In the genomic region with DNA sequence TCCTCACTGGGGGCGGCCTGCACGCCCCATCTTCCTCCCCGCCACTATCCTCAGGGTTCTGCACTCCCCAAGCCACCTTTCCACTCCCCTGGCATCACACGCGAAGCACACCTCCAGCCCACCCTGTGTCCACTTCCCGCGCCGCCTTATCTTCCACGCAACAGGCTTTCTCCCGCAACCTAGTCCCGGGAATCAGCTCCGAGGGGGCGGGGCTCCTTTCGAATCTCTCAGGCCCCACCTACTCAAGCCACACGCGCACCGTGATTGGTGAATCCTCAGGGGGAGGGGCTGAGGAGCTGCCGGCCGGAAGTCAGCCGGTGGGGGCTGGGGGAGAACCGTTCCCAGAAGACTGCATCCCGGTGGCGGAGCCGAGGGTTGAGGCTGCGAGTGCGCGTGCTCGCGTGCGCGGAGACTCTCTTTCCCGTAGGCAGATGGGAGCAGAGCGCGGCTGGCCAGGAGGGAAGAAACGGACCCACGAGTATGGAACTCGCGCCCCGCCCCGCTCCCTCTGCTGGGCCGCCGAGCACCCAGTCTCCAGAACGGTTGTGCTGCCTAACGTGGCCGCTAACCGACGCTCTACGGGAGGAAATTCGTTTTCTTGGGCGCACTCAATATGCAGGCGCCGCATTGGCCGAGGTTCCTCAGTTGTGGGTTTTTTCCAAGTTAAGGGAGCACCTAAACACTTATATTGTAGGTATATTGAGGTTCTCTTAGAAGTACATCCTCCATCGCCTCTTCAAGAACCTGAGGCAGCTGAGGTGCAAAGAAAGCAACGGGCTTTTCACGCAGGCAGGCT, we compare ENCODE assay signal across 1 cellular context.
TF ChIP-seq lines count a peak whose summit lies in the region.

A gene (minus strand): TSS at position 194 of the 796 bp plus-strand sequence.

TF ChIP-seq in K562, 482 proteins besides CTCF, POLR2A, EP300 and RAD21 (continued from another document and continues in another):
- TF ChIP-seq, protein P1, sequence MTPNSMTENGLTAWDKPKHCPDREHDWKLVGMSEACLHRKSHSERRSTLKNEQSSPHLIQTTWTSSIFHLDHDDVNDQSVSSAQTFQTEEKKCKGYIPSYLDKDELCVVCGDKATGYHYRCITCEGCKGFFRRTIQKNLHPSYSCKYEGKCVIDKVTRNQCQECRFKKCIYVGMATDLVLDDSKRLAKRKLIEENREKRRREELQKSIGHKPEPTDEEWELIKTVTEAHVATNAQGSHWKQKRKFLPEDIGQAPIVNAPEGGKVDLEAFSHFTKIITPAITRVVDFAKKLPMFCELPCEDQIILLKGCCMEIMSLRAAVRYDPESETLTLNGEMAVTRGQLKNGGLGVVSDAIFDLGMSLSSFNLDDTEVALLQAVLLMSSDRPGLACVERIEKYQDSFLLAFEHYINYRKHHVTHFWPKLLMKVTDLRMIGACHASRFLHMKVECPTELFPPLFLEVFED (CRISPR knock-in tag; conservative IDR thresholded peaks at IDR 0.05): 0 out of 2 replicates have a peak, but pooled peaks have one; percentile 15
- peak; percentile 96 for TF ChIP-seq EP400 (IDR thresholded peaks at IDR 0.05)
- TF ChIP-seq FIP1L1 (IDR thresholded peaks at IDR 0.05; ENCODE audit: low read depth, low read length, poor library complexity, severe bottlenecking): peak; percentile 86
- TF ChIP-seq, protein P2, sequence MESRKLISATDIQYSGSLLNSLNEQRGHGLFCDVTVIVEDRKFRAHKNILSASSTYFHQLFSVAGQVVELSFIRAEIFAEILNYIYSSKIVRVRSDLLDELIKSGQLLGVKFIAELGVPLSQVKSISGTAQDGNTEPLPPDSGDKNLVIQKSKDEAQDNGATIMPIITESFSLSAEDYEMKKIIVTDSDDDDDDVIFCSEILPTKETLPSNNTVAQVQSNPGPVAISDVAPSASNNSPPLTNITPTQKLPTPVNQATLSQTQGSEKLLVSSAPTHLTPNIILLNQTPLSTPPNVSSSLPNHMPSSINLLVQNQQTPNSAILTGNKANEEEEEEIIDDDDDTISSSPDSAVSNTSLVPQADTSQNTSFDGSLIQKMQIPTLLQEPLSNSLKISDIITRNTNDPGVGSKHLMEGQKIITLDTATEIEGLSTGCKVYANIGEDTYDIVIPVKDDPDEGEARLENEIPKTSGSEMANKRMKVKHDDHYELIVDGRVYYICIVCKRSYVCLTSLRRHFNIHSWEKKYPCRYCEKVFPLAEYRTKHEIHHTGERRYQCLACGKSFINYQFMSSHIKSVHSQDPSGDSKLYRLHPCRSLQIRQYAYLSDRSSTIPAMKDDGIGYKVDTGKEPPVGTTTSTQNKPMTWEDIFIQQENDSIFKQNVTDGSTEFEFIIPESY (CRISPR knock-in tag; IDR thresholded peaks at IDR 0.05): peak; percentile 70
- no peak for TF ChIP-seq STAG1 (CRISPR knock-in tag; IDR thresholded peaks at IDR 0.05; ENCODE audit: borderline replicate concordance)
- TF ChIP-seq, protein P3, sequence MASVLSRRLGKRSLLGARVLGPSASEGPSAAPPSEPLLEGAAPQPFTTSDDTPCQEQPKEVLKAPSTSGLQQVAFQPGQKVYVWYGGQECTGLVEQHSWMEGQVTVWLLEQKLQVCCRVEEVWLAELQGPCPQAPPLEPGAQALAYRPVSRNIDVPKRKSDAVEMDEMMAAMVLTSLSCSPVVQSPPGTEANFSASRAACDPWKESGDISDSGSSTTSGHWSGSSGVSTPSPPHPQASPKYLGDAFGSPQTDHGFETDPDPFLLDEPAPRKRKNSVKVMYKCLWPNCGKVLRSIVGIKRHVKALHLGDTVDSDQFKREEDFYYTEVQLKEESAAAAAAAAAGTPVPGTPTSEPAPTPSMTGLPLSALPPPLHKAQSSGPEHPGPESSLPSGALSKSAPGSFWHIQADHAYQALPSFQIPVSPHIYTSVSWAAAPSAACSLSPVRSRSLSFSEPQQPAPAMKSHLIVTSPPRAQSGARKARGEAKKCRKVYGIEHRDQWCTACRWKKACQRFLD (CRISPR knock-in tag; IDR thresholded peaks at IDR 0.05): peak; percentile 90
- TF ChIP-seq, protein P4, sequence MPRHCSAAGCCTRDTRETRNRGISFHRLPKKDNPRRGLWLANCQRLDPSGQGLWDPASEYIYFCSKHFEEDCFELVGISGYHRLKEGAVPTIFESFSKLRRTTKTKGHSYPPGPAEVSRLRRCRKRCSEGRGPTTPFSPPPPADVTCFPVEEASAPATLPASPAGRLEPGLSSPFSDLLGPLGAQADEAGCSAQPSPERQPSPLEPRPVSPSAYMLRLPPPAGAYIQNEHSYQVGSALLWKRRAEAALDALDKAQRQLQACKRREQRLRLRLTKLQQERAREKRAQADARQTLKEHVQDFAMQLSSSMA (CRISPR knock-in tag; IDR thresholded peaks at IDR 0.05): no peak
- TF ChIP-seq, protein P5, sequence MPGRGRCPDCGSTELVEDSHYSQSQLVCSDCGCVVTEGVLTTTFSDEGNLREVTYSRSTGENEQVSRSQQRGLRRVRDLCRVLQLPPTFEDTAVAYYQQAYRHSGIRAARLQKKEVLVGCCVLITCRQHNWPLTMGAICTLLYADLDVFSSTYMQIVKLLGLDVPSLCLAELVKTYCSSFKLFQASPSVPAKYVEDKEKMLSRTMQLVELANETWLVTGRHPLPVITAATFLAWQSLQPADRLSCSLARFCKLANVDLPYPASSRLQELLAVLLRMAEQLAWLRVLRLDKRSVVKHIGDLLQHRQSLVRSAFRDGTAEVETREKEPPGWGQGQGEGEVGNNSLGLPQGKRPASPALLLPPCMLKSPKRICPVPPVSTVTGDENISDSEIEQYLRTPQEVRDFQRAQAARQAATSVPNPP (IDR thresholded peaks at IDR 0.05; ENCODE audit: borderline replicate concordance, insufficient read depth, insufficient read length): no peak
- TF ChIP-seq SIN3A (IDR thresholded peaks at IDR 0.05; ENCODE audit: borderline replicate concordance in 2 of 2, control insufficient read depth in 1 of 2, low read depth in 2 of 2, low read length in 2 of 2): peak; percentile 68 to 90; a peak in 3 of 4 replicates
- TF ChIP-seq ZEB2 (IDR thresholded peaks at IDR 0.05): peak; percentile 78
- TF ChIP-seq, protein P6, sequence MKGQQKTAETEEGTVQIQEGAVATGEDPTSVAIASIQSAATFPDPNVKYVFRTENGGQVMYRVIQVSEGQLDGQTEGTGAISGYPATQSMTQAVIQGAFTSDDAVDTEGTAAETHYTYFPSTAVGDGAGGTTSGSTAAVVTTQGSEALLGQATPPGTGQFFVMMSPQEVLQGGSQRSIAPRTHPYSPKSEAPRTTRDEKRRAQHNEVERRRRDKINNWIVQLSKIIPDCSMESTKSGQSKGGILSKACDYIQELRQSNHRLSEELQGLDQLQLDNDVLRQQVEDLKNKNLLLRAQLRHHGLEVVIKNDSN (CRISPR knock-in tag; IDR thresholded peaks at IDR 0.05): no peak
- TF ChIP-seq NBN (IDR thresholded peaks at IDR 0.05; ENCODE audit: low read depth): peak; percentile 32; the same call in 1 of the 2 replicates
- TF ChIP-seq, protein P7, sequence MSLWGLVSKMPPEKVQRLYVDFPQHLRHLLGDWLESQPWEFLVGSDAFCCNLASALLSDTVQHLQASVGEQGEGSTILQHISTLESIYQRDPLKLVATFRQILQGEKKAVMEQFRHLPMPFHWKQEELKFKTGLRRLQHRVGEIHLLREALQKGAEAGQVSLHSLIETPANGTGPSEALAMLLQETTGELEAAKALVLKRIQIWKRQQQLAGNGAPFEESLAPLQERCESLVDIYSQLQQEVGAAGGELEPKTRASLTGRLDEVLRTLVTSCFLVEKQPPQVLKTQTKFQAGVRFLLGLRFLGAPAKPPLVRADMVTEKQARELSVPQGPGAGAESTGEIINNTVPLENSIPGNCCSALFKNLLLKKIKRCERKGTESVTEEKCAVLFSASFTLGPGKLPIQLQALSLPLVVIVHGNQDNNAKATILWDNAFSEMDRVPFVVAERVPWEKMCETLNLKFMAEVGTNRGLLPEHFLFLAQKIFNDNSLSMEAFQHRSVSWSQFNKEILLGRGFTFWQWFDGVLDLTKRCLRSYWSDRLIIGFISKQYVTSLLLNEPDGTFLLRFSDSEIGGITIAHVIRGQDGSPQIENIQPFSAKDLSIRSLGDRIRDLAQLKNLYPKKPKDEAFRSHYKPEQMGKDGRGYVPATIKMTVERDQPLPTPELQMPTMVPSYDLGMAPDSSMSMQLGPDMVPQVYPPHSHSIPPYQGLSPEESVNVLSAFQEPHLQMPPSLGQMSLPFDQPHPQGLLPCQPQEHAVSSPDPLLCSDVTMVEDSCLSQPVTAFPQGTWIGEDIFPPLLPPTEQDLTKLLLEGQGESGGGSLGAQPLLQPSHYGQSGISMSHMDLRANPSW (CRISPR knock-in tag; IDR thresholded peaks at IDR 0.05): peak; percentile 78; the same call in 1 of the 2 replicates
- TF ChIP-seq, protein P8, sequence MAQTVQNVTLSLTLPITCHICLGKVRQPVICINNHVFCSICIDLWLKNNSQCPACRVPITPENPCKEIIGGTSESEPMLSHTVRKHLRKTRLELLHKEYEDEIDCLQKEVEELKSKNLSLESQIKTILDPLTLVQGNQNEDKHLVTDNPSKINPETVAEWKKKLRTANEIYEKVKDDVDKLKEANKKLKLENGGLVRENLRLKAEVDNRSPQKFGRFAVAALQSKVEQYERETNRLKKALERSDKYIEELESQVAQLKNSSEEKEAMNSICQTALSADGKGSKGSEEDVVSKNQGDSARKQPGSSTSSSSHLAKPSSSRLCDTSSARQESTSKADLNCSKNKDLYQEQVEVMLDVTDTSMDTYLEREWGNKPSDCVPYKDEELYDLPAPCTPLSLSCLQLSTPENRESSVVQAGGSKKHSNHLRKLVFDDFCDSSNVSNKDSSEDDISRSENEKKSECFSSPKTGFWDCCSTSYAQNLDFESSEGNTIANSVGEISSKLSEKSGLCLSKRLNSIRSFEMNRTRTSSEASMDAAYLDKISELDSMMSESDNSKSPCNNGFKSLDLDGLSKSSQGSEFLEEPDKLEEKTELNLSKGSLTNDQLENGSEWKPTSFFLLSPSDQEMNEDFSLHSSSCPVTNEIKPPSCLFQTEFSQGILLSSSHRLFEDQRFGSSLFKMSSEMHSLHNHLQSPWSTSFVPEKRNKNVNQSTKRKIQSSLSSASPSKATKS (CRISPR knock-in tag; IDR thresholded peaks at IDR 0.05): no peak
- no peak for TF ChIP-seq KHSRP (IDR thresholded peaks at IDR 0.05)
- TF ChIP-seq, protein P9, sequence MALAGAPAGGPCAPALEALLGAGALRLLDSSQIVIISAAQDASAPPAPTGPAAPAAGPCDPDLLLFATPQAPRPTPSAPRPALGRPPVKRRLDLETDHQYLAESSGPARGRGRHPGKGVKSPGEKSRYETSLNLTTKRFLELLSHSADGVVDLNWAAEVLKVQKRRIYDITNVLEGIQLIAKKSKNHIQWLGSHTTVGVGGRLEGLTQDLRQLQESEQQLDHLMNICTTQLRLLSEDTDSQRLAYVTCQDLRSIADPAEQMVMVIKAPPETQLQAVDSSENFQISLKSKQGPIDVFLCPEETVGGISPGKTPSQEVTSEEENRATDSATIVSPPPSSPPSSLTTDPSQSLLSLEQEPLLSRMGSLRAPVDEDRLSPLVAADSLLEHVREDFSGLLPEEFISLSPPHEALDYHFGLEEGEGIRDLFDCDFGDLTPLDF (CRISPR knock-in tag; IDR thresholded peaks at IDR 0.05): 0 out of 2 replicates have a peak, but pooled peaks have one; percentile 58
- TF ChIP-seq, protein P10, sequence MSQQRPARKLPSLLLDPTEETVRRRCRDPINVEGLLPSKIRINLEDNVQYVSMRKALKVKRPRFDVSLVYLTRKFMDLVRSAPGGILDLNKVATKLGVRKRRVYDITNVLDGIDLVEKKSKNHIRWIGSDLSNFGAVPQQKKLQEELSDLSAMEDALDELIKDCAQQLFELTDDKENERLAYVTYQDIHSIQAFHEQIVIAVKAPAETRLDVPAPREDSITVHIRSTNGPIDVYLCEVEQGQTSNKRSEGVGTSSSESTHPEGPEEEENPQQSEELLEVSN (IDR thresholded peaks at IDR 0.05; ENCODE audit: borderline replicate concordance in 1 of 2, extremely low read depth in 1 of 2, insufficient read depth in 1 of 2, insufficient read length in 1 of 2, low read depth in 1 of 2, low read length in 1 of 2, poor library complexity in 1 of 2, severe bottlenecking in 1 of 2): peak; percentile 66 to 70
- TF ChIP-seq, protein P11, sequence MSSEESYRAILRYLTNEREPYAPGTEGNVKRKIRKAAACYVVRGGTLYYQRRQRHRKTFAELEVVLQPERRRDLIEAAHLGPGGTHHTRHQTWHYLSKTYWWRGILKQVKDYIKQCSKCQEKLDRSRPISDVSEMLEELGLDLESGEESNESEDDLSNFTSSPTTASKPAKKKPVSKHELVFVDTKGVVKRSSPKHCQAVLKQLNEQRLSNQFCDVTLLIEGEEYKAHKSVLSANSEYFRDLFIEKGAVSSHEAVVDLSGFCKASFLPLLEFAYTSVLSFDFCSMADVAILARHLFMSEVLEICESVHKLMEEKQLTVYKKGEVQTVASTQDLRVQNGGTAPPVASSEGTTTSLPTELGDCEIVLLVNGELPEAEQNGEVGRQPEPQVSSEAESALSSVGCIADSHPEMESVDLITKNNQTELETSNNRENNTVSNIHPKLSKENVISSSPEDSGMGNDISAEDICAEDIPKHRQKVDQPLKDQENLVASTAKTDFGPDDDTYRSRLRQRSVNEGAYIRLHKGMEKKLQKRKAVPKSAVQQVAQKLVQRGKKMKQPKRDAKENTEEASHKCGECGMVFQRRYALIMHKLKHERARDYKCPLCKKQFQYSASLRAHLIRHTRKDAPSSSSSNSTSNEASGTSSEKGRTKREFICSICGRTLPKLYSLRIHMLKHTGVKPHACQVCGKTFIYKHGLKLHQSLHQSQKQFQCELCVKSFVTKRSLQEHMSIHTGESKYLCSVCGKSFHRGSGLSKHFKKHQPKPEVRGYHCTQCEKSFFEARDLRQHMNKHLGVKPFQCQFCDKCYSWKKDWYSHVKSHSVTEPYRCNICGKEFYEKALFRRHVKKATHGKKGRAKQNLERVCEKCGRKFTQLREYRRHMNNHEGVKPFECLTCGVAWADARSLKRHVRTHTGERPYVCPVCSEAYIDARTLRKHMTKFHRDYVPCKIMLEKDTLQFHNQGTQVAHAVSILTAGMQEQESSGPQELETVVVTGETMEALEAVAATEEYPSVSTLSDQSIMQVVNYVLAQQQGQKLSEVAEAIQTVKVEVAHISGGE (CRISPR knock-in tag; IDR thresholded peaks at IDR 0.05): peak in 1 of 3 experiments; percentile 87; a peak in 2 of 6 replicates
- TF ChIP-seq ZNF184 (CRISPR knock-in tag; IDR thresholded peaks at IDR 0.05): no peak
- peak; percentile 89 for TF ChIP-seq L3MBTL2 (IDR thresholded peaks at IDR 0.05)
- TF ChIP-seq, protein P12, sequence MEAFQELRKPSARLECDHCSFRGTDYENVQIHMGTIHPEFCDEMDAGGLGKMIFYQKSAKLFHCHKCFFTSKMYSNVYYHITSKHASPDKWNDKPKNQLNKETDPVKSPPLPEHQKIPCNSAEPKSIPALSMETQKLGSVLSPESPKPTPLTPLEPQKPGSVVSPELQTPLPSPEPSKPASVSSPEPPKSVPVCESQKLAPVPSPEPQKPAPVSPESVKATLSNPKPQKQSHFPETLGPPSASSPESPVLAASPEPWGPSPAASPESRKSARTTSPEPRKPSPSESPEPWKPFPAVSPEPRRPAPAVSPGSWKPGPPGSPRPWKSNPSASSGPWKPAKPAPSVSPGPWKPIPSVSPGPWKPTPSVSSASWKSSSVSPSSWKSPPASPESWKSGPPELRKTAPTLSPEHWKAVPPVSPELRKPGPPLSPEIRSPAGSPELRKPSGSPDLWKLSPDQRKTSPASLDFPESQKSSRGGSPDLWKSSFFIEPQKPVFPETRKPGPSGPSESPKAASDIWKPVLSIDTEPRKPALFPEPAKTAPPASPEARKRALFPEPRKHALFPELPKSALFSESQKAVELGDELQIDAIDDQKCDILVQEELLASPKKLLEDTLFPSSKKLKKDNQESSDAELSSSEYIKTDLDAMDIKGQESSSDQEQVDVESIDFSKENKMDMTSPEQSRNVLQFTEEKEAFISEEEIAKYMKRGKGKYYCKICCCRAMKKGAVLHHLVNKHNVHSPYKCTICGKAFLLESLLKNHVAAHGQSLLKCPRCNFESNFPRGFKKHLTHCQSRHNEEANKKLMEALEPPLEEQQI (IDR thresholded peaks at IDR 0.05): 0 out of 2 replicates have a peak, but pooled peaks have one; percentile 14
- no peak for TF ChIP-seq ZNF217 (CRISPR knock-in tag; IDR thresholded peaks at IDR 0.05)
- peak; percentile 76 for TF ChIP-seq ZFX (CRISPR knock-in tag; IDR thresholded peaks at IDR 0.05)
- peak; percentile 38 for TF ChIP-seq ZFP36 (IDR thresholded peaks at IDR 0.05; ENCODE audit: low read depth, low read length, partially characterized antibody)
- peak; percentile 77 for TF ChIP-seq CHD1 (IDR thresholded peaks at IDR 0.05; ENCODE audit: low read length)
- TF ChIP-seq KDM4B (IDR thresholded peaks at IDR 0.05; ENCODE audit: borderline replicate concordance in 2 of 2, low read depth in 1 of 2): peak in 1 of 2 experiments; percentile 85; a peak in 1 of 4 replicates
- no peak for TF ChIP-seq FOXA1 (IDR thresholded peaks at IDR 0.05; ENCODE audit: borderline replicate concordance)
